8 cellular contexts compared by ENCODE assay signal in genomic region chr17:35808962-35809854, GRCh38. TPM values are rescaled to one million over a fixed set of nuclear protein-coding genes. Genes with fewer than 3 reads are reported as not detected.
A peak's percentile ranks its signal among the peaks of the same experiment; 100 is the strongest.
DNase-seq lines count a peak whose midpoint lies in the region; ATAC-seq and TF ChIP-seq lines count a peak whose summit lies in the region.

Gene TAF15, plus strand, starts transcription at chr17:35809484. Its CDS starts 86 bp downstream, at chr17:35809570.

- H3K4me3 Mint-ChIP-seq in progenitor cell of endocrine pancreas (ENCODE audit: low read depth), result peak within 1 kb of the TSS; percentile 81

- H3K36me3 Mint-ChIP-seq in progenitor cell of endocrine pancreas (ENCODE audit: insufficient read depth), result peaks cover 5% of the 10 kb centered on the region

- peaks cover 12% of the 10 kb centered on the region for H3K4me1 Mint-ChIP-seq in progenitor cell of endocrine pancreas (ENCODE audit: low read depth)

- peak; percentile 95 for DNase-seq in GM13976 (ENCODE audit: low spot score)
- DNase-seq in NCI-H146 (lab: John Stamatoyannopoulos, UW), result peak; percentile 98
- DNase-seq in T-helper 1 cell, result peak; percentile 92 to 99 (median 94)
- peak; percentile 98 for DNase-seq in amniotic epithelial cell (ENCODE audit: low read depth)
- peak; percentile 96 for DNase-seq in left cardiac atrium
- DNase-seq in progenitor cell of endocrine pancreas (ENCODE audit: low spot score, unreplicated experiment), result peak; percentile 92
- peak; percentile 96 for DNase-seq in ureter (ENCODE audit: low spot score)

- H3K27ac Mint-ChIP-seq in progenitor cell of endocrine pancreas, result peak within 1 kb of the TSS; percentile 99

- no peaks in the 10 kb centered on the region for H3K9me3 Mint-ChIP-seq in progenitor cell of endocrine pancreas (ENCODE audit: low read depth)

- in situ Hi-C loops in GM13976 (cut with MboI; ENCODE audit: low sequenced_read_pairs, unreplicated experiment), result no loop called here

- intact Hi-C loops in left cardiac atrium (cut with DNase I), result loop anchor here in 1 of 2 donors (2.0 kb wide), 1 partner anchor 44 kb away; no protein-coding TSS in a partner anchor

- ATAC-seq in HG02870 (IDR thresholded peaks at IDR 0.05; ENCODE audit: unreplicated experiment) (peak; percentile 90), left cardiac atrium (peak; percentile 98 to 99)

- TF ChIP-seq CTCF in GM13976 (IDR thresholded peaks at IDR 0.05; ENCODE audit: borderline replicate concordance, control extremely low read depth, extremely low read depth, insufficient read depth, missing control alignments) (peak; percentile 85), progenitor cell of endocrine pancreas (IDR thresholded peaks at IDR 0.05; ENCODE audit: unreplicated experiment) (peak; percentile 71)

- peaks cover 11% of the 10 kb centered on the region for H3K27me3 Mint-ChIP-seq in progenitor cell of endocrine pancreas

RNA-seq across cellular contexts. Expression of gene TAF15, which starts in this region (rescaled TPM):
- 100 to 1,000 TPM in 1 of 2 donors, 10 to 100 TPM in 1; 97.3 to 119 TPM for total RNA-seq in left cardiac atrium
- 282 and 287 TPM in 2 replicates for total RNA-seq in progenitor cell of endocrine pancreas
- total RNA-seq in ureter, result 269 TPM

Comparison
In these comparisons a context has a peak if more than half of its experiments do, and no peak if none do; other contexts are left out.
1. Peak in every context shown above with its lines: DNase-seq and ATAC-seq.